Comparison of ENCODE assay signal across 28 cellular contexts in genomic region chr14:77559381-77559780, GRCh38.
"Had no signal": no experiment of that assay in that cellular context is flagged by ENCODE, and none has a peak within 500 bp of the region (broad histone marks: within the 10 kb centered on the region; RNA-seq: fewer than 3 reads in every experiment).

No MANE protein-coding gene starts in this region.

- ATAC-seq: esophagus mucosa; foreskin keratinocyte; heart left ventricle; left colon; pancreas; stimulated activated naive CD8-positive, alpha-beta T cell treated with anti-CD3 and anti-CD28 coated beads, Interleukin-15, Interleukin-2, amounts not matched to agents 100 U/mL and 50 U/mL, for 24 hours had no signal

- H3K27me3 Mint-ChIP-seq: activated naive CD8-positive, alpha-beta T cell; central memory CD8-positive, alpha-beta T cell had no signal

- H3K4me1 Mint-ChIP-seq: central memory CD8-positive, alpha-beta T cell had no signal

- H3K4me3 Mint-ChIP-seq: activated naive CD8-positive, alpha-beta T cell; central memory CD8-positive, alpha-beta T cell; immature natural killer cell; nephron progenitor cell; T-helper 2 cell treated with Interferon-gamma antibody and Interleukin-4, amounts not matched to agents 5 μg/mL and 100 μg/mL, for 36 hours had no signal

- DNase-seq: activated CD4-positive, alpha-beta T cell treated with anti-CD3 and anti-CD28 coated beads for 4 hours; activated CD4-positive, alpha-beta T cell treated with anti-CD3 and anti-CD28 coated beads, Interleukin-2, amount 50 U/mL, for 48 hours; activated CD4-positive, CD25-positive, alpha-beta regulatory T cell; activated CD8-positive, alpha-beta memory T cell treated with anti-CD3 and anti-CD28 coated beads for 24 hours; activated effector memory CD4-positive, alpha-beta T cell treated with Interleukin-2 at 50 U/mL for 16 hours; activated naive CD4-positive, alpha-beta T cell treated with Interleukin-2 at 50 U/mL for 16 hours; anterior cingulate cortex; dorsolateral prefrontal cortex; effector memory CD4-positive, alpha-beta T cell; foreskin keratinocyte; heart left ventricle; hypothalamus; immature natural killer cell; kidney; left colon; mammary epithelial cell; nephron progenitor cell; pancreas; stimulated activated CD4-positive, alpha-beta T cell treated with anti-CD3 and anti-CD28 coated beads, Interleukin-12 subunit alpha, Interleukin-12 subunit beta, amount 100 ng/mL, for 4 hours; stimulated activated CD4-positive, alpha-beta T cell treated with anti-CD3 and anti-CD28 coated beads, Interleukin-4, amount 100 ng/mL, for 1 hour; stimulated activated naive CD8-positive, alpha-beta T cell treated with anti-CD3 and anti-CD28 coated beads, Interleukin-15, Interleukin-2, amounts not matched to agents 100 U/mL and 50 U/mL, for 24 hours; testis; trophoblast cell had no signal

- H3K27ac Mint-ChIP-seq: activated naive CD8-positive, alpha-beta T cell; nephron progenitor cell; T-helper 2 cell treated with Interferon-gamma antibody and Interleukin-4, amounts not matched to agents 5 μg/mL and 100 μg/mL, for 36 hours had no signal

- H3K9me3 Mint-ChIP-seq: central memory CD8-positive, alpha-beta T cell; immature natural killer cell; nephron progenitor cell; T-helper 2 cell treated with Interferon-gamma antibody and Interleukin-4, amounts not matched to agents 5 μg/mL and 100 μg/mL, for 36 hours had no signal

- H3K4me3 ChIP-seq: dorsolateral prefrontal cortex, heart left ventricle, pancreas, right atrium auricular region, testis had no signal
